ENCODE assay signal across 1 cellular context in the genomic region with DNA sequence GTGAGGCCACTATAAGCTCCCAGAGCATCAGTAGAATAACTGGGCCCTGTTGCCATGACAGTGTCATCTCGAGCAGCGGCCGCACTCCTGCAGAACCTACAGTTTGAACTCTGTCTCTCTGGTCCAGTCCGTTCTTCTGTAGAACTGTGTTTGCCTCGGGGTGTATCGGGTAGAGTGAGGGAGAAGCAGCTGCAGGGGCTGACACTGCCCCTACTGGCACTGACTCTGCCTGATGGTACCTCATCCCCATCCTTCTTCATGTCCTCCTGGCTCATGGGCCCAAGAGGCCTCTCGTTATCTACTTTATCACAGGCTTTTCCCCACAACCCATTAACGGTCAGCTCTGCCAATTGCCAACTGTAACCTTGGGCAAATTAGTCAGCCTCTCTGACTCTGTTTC.
TF ChIP-seq lines count a peak whose summit lies in the region.

No MANE protein-coding gene starts in this region.

TF ChIP-seq in endothelial cell of umbilical vein, 7 proteins besides CTCF, POLR2A, EP300 and RAD21:
- TF ChIP-seq EZH2 (IDR thresholded peaks at IDR 0.05; ENCODE audit: borderline replicate concordance, low read depth, low read length, severe bottlenecking) = no peak
- TF ChIP-seq MYC (IDR thresholded peaks at IDR 0.05; ENCODE audit: low read depth, low read length) = no peak
- TF ChIP-seq FOS (IDR thresholded peaks at IDR 0.05; ENCODE audit: borderline replicate concordance, insufficient read depth, low read length) = no peak
- no peak for TF ChIP-seq JUN (IDR thresholded peaks at IDR 0.05; ENCODE audit: borderline replicate concordance, insufficient read depth, insufficient read length, low read depth)
- no peak for TF ChIP-seq GATA2 (IDR thresholded peaks at IDR 0.05; ENCODE audit: insufficient read depth, insufficient read length, low read depth, low read length)
- no peak for TF ChIP-seq POLR2AphosphoS5 (IDR thresholded peaks at IDR 0.05; ENCODE audit: insufficient read depth, low read depth, low read length)
- TF ChIP-seq, protein P1, sequence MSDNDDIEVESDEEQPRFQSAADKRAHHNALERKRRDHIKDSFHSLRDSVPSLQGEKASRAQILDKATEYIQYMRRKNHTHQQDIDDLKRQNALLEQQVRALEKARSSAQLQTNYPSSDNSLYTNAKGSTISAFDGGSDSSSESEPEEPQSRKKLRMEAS (IDR thresholded peaks at IDR 0.05; ENCODE audit: insufficient read depth, insufficient read length) = no peak
TF ChIP-seq in endothelial cell of umbilical vein: peak in this region for 0.
